Comparison of ENCODE assay signal across 8 cellular contexts in genomic region chr4:122930877-122931276, GRCh38. TPM values are rescaled to one million over a fixed set of nuclear protein-coding genes. Genes with fewer than 3 reads are reported as not detected.
DNase-seq lines count a peak whose midpoint lies in the region; ATAC-seq and TF ChIP-seq lines count a peak whose summit lies in the region.

No MANE protein-coding gene starts in this region.

- H4K20me1 ChIP-seq in osteoblast (ENCODE audit: insufficient read depth, low read length), result no peaks in the 10 kb centered on the region

- no peak overlapping the region for H3K9ac ChIP-seq in colonic mucosa (ENCODE audit: low read depth in 2 of 2, low read length in 2 of 2)

- no peak overlapping the region for H3K27ac ChIP-seq in colonic mucosa
- H3K27ac ChIP-seq in osteoblast (ENCODE audit: low read depth, low read length), result no peak overlapping the region

- H2AFZ ChIP-seq in osteoblast (ENCODE audit: low read length), result no peak overlapping the region

- H3K36me3 ChIP-seq in colonic mucosa (no peaks in the 10 kb centered on the region), osteoblast (ENCODE audit: insufficient read depth, low read length) (peaks cover 39% of the 10 kb centered on the region)

- H3K4me3 ChIP-seq in NB4 (ENCODE audit: low read depth, low read length) (no peak overlapping the region), colonic mucosa (no peak overlapping the region), osteoblast (ENCODE audit: insufficient read depth, low read length) (no peak overlapping the region)

- H3K4me1 ChIP-seq in colonic mucosa (no peaks in the 10 kb centered on the region), osteoblast (ENCODE audit: insufficient read depth, low read length) (no peaks in the 10 kb centered on the region)

- intact Hi-C loops in colonic mucosa (cut with DNase I), result loop anchor here (5.0 kb wide), 1 partner anchor 329 kb away; no protein-coding TSS in a partner anchor

- TF ChIP-seq POLR2A in NB4 (IDR thresholded peaks at IDR 0.05; ENCODE audit: extremely low read depth, insufficient read length) (no peak), GM18505 (IDR thresholded peaks at IDR 0.05; ENCODE audit: borderline replicate concordance, extremely low read depth, insufficient read depth, insufficient read length) (no peak)

- TF ChIP-seq CTCF in NB4 (IDR thresholded peaks at IDR 0.05; ENCODE audit: low read depth, low read length) (no peak), colonic mucosa (IDR thresholded peaks at IDR 0.05) (peak; percentile 56), osteoblast (IDR thresholded peaks at IDR 0.05; ENCODE audit: extremely low read depth, low read depth, low read length) (peak; percentile 64)

- H3K27me3 ChIP-seq in colonic mucosa, result no peaks in the 10 kb centered on the region
- H3K27me3 ChIP-seq in osteoblast (ENCODE audit: insufficient read depth, low read length), result no peaks in the 10 kb centered on the region

- peak; percentile 4 for DNase-seq in GF-D8 (lab: John Stamatoyannopoulos, UW)
- peak; percentile 11 for DNase-seq in NB4 (ENCODE audit: low read depth)
- no peak for DNase-seq in colonic mucosa
- DNase-seq in osteoblast (ENCODE audit: insufficient read length, low spot score, missing footprints), result no peak
- no peak for DNase-seq in activated CD8-positive, alpha-beta memory T cell treated with anti-CD3 and anti-CD28 coated beads, Interleukin-2, amount 50 U/mL, for 4 hours
- no peak for DNase-seq in H4 (ENCODE audit: low spot score)

- ATAC-seq in GM18505 (IDR thresholded peaks at IDR 0.05; ENCODE audit: unreplicated experiment) (no peak), GM21447 (IDR thresholded peaks at IDR 0.05; ENCODE audit: unreplicated experiment) (no peak)

- H3K79me2 ChIP-seq in osteoblast (ENCODE audit: insufficient read depth, low read length), result peaks cover 22% of the 10 kb centered on the region

- no peaks in the 10 kb centered on the region for H3K9me3 ChIP-seq in colonic mucosa
- no peaks in the 10 kb centered on the region for H3K9me3 ChIP-seq in osteoblast (ENCODE audit: low read depth, low read length)

- no peak overlapping the region for H3K4me2 ChIP-seq in osteoblast (ENCODE audit: insufficient read depth, low read length)

RNA-seq across cellular contexts. Expression of gene NUDT6, which starts 8.5 kb away (rescaled TPM):
- 1 to 10 TPM; 7.9 to 8.3 TPM for total RNA-seq in colonic mucosa
- 6.2 and 7.4 TPM in 2 replicates for total RNA-seq in osteoblast
- 11.4 and 11.7 TPM in 2 replicates for total RNA-seq in H4 (2014; rRNA removed; shearing (Covaris generic))

Comparison
In these comparisons a context has a peak if more than half of its experiments do, and no peak if none do; other contexts are left out.
1. DNase-seq: peak in GF-D8 (single experiment) and NB4 (single experiment); none in colonic mucosa (single experiment), osteoblast (single experiment), activated CD8-positive, alpha-beta memory T cell treated with anti-CD3 and anti-CD28 coated beads, Interleukin-2, amount 50 U/mL, for 4 hours (single experiment) and H4 (single experiment).